ENCODE assay signal across 1 cellular context in the genomic region with DNA sequence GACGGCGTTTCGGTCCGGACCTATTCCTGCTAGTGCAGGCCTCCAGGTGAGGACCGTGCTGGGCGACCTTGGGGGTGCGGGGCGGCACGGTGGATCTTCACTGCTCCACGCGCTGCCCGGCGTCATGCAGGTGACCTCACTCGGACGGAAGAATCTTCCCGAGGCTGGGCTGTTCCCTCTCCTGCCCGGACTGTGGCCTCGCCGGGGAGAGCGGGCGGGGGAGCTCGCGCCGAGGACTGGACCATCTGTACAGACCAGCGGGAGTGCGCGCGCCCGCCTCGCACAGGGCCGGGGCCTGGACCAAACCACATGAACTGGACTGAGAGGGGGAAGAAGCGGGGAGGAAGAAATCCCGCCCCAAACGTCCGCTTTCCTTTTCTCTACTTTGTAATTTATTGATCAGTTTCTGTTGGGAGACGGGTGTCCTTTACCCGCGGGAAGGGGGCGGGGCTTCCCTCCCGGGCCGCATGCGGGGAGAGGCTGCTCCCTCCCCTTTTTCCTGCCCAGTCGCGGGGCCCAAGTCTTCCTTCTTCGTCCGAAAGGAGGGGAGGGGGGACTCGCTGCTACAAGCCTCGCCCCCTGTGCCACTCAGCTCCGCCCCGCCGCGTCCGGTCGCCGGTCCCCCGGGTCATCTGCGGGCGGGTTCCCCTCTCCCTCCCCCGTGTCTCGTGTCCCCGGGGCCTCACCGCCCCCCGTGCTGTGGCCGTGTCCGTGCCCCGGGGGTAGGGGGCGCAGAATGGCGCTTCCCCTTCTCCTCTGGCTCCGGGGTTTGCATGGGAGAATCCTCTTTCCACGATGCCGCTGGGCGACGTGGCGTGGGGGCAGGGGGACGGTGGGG.
TF ChIP-seq lines count a peak whose summit lies in the region.

No MANE protein-coding gene starts in this region.

TF ChIP-seq in HepG2, 621 proteins besides CTCF, POLR2A, EP300 and RAD21 (continued from another document and continues in another):
- TF ChIP-seq, protein P1, sequence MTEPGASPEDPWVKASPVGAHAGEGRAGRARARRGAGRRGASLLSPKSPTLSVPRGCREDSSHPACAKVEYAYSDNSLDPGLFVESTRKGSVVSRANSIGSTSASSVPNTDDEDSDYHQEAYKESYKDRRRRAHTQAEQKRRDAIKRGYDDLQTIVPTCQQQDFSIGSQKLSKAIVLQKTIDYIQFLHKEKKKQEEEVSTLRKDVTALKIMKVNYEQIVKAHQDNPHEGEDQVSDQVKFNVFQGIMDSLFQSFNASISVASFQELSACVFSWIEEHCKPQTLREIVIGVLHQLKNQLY (CRISPR knock-in tag; IDR thresholded peaks at IDR 0.05): no peak
- TF ChIP-seq SCMH1 (CRISPR knock-in tag; IDR thresholded peaks at IDR 0.05; ENCODE audit: borderline replicate concordance): no peak
- no peak for TF ChIP-seq JUND (CRISPR knock-in tag; IDR thresholded peaks at IDR 0.05)
- no peak for TF ChIP-seq ARNT (IDR thresholded peaks at IDR 0.05)
- TF ChIP-seq, protein P2, sequence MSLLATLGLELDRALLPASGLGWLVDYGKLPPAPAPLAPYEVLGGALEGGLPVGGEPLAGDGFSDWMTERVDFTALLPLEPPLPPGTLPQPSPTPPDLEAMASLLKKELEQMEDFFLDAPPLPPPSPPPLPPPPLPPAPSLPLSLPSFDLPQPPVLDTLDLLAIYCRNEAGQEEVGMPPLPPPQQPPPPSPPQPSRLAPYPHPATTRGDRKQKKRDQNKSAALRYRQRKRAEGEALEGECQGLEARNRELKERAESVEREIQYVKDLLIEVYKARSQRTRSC (CRISPR knock-in tag; IDR thresholded peaks at IDR 0.05; ENCODE audit: low read depth): 0 out of 2 replicates have a peak, but pooled peaks have one; percentile 72
- TF ChIP-seq CEBPG (CRISPR knock-in tag; IDR thresholded peaks at IDR 0.05): 0 out of 2 replicates have a peak, but pooled peaks have one; percentile 15
- TF ChIP-seq, protein P3, sequence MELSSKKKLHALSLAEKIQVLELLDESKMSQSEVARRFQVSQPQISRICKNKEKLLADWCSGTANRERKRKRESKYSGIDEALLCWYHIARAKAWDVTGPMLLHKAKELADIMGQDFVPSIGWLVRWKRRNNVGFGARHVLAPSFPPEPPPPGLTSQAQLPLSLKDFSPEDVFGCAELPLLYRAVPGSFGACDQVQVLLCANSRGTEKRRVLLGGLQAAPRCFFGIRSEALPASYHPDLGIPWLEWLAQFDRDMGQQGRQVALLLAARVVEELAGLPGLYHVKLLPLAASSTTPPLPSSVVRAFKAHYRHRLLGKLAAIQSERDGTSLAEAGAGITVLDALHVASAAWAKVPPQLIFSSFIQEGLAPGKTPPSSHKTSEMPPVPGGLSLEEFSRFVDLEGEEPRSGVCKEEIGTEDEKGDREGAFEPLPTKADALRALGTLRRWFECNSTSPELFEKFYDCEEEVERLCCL (CRISPR knock-in tag; IDR thresholded peaks at IDR 0.05; ENCODE audit: borderline replicate concordance): no peak; the same call in 1 of the 2 replicates
- TF ChIP-seq MYC (CRISPR knock-in tag; IDR thresholded peaks at IDR 0.05; ENCODE audit: borderline replicate concordance): peak; percentile 71
- peak; percentile 45; the same call in 1 of the 2 replicates for TF ChIP-seq MED1 (CRISPR knock-in tag; IDR thresholded peaks at IDR 0.05)
- TF ChIP-seq ZKSCAN8 (CRISPR knock-in tag; IDR thresholded peaks at IDR 0.05; ENCODE audit: borderline replicate concordance): no peak
- TF ChIP-seq ZNF496 (CRISPR knock-in tag; IDR thresholded peaks at IDR 0.05; ENCODE audit: insufficient replicate concordance): no peak
- TF ChIP-seq PCBP2 (optimal IDR thresholded peaks at IDR 0.05; ENCODE audit: low read depth, low read length, poor library complexity, severe bottlenecking): no peak
- TF ChIP-seq, protein P4, sequence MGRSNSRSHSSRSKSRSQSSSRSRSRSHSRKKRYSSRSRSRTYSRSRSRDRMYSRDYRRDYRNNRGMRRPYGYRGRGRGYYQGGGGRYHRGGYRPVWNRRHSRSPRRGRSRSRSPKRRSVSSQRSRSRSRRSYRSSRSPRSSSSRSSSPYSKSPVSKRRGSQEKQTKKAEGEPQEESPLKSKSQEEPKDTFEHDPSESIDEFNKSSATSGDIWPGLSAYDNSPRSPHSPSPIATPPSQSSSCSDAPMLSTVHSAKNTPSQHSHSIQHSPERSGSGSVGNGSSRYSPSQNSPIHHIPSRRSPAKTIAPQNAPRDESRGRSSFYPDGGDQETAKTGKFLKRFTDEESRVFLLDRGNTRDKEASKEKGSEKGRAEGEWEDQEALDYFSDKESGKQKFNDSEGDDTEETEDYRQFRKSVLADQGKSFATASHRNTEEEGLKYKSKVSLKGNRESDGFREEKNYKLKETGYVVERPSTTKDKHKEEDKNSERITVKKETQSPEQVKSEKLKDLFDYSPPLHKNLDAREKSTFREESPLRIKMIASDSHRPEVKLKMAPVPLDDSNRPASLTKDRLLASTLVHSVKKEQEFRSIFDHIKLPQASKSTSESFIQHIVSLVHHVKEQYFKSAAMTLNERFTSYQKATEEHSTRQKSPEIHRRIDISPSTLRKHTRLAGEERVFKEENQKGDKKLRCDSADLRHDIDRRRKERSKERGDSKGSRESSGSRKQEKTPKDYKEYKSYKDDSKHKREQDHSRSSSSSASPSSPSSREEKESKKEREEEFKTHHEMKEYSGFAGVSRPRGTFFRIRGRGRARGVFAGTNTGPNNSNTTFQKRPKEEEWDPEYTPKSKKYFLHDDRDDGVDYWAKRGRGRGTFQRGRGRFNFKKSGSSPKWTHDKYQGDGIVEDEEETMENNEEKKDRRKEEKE (IDR thresholded peaks at IDR 0.05): no peak
- TF ChIP-seq, protein P5, sequence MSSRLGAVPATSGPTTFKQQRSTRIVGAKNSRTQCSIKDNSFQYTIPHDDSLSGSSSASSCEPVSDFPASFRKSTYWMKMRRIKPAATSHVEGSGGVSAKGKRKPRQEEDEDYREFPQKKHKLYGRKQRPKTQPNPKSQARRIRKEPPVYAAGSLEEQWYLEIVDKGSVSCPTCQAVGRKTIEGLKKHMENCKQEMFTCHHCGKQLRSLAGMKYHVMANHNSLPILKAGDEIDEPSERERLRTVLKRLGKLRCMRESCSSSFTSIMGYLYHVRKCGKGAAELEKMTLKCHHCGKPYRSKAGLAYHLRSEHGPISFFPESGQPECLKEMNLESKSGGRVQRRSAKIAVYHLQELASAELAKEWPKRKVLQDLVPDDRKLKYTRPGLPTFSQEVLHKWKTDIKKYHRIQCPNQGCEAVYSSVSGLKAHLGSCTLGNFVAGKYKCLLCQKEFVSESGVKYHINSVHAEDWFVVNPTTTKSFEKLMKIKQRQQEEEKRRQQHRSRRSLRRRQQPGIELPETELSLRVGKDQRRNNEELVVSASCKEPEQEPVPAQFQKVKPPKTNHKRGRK (CRISPR knock-in tag; IDR thresholded peaks at IDR 0.05): no peak
- TF ChIP-seq ZFP62 (CRISPR knock-in tag; IDR thresholded peaks at IDR 0.05): no peak
- no peak for TF ChIP-seq SOX6 (IDR thresholded peaks at IDR 0.05)
- peak; percentile 68; the same call in 1 of the 2 replicates for TF ChIP-seq SOX6 (CRISPR knock-in tag; IDR thresholded peaks at IDR 0.05)
- no peak for TF ChIP-seq HMG20B (CRISPR knock-in tag; conservative IDR thresholded peaks at IDR 0.05)
- no peak; the same call in 1 of the 2 replicates for TF ChIP-seq ZNF619 (CRISPR knock-in tag; IDR thresholded peaks at IDR 0.05)
- TF ChIP-seq, protein P6, sequence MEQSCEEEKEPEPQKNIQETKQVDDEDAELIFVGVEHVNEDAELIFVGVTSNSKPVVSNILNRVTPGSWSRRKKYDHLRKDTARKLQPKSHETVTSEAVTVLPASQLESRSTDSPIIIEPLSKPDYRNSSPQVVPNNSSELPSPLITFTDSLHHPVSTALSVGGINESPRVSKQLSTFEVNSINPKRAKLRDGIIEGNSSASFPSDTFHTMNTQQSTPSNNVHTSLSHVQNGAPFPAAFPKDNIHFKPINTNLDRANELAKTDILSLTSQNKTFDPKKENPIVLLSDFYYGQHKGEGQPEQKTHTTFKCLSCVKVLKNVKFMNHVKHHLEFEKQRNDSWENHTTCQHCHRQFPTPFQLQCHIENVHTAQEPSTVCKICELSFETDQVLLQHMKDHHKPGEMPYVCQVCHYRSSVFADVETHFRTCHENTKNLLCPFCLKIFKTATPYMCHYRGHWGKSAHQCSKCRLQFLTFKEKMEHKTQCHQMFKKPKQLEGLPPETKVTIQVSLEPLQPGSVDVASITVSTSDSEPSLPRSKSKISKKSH (CRISPR knock-in tag; IDR thresholded peaks at IDR 0.05; ENCODE audit: borderline replicate concordance): peak; percentile 79; the same call in 1 of the 2 replicates
- TF ChIP-seq, protein P7, sequence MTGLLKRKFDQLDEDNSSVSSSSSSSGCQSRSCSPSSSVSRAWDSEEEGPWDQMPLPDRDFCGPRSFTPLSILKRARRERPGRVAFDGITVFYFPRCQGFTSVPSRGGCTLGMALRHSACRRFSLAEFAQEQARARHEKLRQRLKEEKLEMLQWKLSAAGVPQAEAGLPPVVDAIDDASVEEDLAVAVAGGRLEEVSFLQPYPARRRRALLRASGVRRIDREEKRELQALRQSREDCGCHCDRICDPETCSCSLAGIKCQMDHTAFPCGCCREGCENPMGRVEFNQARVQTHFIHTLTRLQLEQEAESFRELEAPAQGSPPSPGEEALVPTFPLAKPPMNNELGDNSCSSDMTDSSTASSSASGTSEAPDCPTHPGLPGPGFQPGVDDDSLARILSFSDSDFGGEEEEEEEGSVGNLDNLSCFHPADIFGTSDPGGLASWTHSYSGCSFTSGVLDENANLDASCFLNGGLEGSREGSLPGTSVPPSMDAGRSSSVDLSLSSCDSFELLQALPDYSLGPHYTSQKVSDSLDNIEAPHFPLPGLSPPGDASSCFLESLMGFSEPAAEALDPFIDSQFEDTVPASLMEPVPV (CRISPR knock-in tag; IDR thresholded peaks at IDR 0.05): 0 out of 2 replicates have a peak, but pooled peaks have one; percentile 50
- TF ChIP-seq NR2F1 (CRISPR knock-in tag; IDR thresholded peaks at IDR 0.05): no peak
- peak; percentile 87 for TF ChIP-seq ZNF607 (CRISPR knock-in tag; IDR thresholded peaks at IDR 0.05; ENCODE audit: borderline replicate concordance)
- no peak for TF ChIP-seq ELF1 (CRISPR knock-in tag; IDR thresholded peaks at IDR 0.05)
- TF ChIP-seq, protein P8, sequence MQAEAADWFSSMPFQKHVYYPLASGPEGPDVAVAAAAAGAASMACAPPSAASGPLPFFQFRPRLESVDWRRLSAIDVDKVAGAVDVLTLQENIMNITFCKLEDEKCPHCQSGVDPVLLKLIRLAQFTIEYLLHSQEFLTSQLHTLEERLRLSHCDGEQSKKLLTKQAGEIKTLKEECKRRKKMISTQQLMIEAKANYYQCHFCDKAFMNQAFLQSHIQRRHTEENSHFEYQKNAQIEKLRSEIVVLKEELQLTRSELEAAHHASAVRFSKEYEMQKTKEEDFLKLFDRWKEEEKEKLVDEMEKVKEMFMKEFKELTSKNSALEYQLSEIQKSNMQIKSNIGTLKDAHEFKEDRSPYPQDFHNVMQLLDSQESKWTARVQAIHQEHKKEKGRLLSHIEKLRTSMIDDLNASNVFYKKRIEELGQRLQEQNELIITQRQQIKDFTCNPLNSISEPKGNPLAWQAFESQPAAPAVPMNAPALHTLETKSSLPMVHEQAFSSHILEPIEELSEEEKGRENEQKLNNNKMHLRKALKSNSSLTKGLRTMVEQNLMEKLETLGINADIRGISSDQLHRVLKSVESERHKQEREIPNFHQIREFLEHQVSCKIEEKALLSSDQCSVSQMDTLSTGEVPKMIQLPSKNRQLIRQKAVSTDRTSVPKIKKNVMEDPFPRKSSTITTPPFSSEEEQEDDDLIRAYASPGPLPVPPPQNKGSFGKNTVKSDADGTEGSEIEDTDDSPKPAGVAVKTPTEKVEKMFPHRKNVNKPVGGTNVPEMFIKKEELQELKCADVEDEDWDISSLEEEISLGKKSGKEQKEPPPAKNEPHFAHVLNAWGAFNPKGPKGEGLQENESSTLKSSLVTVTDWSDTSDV (CRISPR knock-in tag; IDR thresholded peaks at IDR 0.05): no peak; the same call in 1 of the 2 replicates
- peak; percentile 98 for TF ChIP-seq ZNF891 (CRISPR knock-in tag; IDR thresholded peaks at IDR 0.05)
- no peak for TF ChIP-seq SNAPC2 (CRISPR knock-in tag; IDR thresholded peaks at IDR 0.05)
- TF ChIP-seq SMC3 (IDR thresholded peaks at IDR 0.05; ENCODE audit: low read length): no peak
- no peak for TF ChIP-seq POGZ (CRISPR knock-in tag; IDR thresholded peaks at IDR 0.05)
- TF ChIP-seq HIVEP1 (CRISPR knock-in tag; IDR thresholded peaks at IDR 0.05): peak; percentile 52
- peak; percentile 74 for TF ChIP-seq ZMYM4 (CRISPR knock-in tag; IDR thresholded peaks at IDR 0.05)
- no peak for TF ChIP-seq ZBTB20 (CRISPR knock-in tag; IDR thresholded peaks at IDR 0.05; ENCODE audit: borderline replicate concordance, low read depth)
- no peak for TF ChIP-seq ZNF777 (CRISPR knock-in tag; IDR thresholded peaks at IDR 0.05)
- 0 out of 2 replicates have a peak, but pooled peaks have one; percentile 27 for TF ChIP-seq ZNF546 (CRISPR knock-in tag; conservative IDR thresholded peaks at IDR 0.05)
- TF ChIP-seq ZNF30 (CRISPR knock-in tag; IDR thresholded peaks at IDR 0.05): no peak
- 0 out of 2 replicates have a peak, but pooled peaks have one; percentile 14 for TF ChIP-seq ZFP41 (CRISPR knock-in tag; IDR thresholded peaks at IDR 0.05; ENCODE audit: borderline replicate concordance)
- no peak for TF ChIP-seq ZNF230 (CRISPR knock-in tag; IDR thresholded peaks at IDR 0.05)
- 0 out of 2 replicates have a peak, but pooled peaks have one; percentile 36 for TF ChIP-seq ZNF33B (CRISPR knock-in tag; IDR thresholded peaks at IDR 0.05)
- TF ChIP-seq RBM39 (IDR thresholded peaks at IDR 0.05; ENCODE audit: low read depth, low read length, poor library complexity, severe bottlenecking): peak; percentile 32
- no peak for TF ChIP-seq ZNF839 (CRISPR knock-in tag; IDR thresholded peaks at IDR 0.05; ENCODE audit: borderline replicate concordance)
- TF ChIP-seq, protein P9, sequence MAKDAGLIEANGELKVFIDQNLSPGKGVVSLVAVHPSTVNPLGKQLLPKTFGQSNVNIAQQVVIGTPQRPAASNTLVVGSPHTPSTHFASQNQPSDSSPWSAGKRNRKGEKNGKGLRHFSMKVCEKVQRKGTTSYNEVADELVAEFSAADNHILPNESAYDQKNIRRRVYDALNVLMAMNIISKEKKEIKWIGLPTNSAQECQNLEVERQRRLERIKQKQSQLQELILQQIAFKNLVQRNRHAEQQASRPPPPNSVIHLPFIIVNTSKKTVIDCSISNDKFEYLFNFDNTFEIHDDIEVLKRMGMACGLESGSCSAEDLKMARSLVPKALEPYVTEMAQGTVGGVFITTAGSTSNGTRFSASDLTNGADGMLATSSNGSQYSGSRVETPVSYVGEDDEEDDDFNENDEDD (CRISPR knock-in tag; IDR thresholded peaks at IDR 0.05; ENCODE audit: borderline replicate concordance): peak; percentile 50; the same call in 1 of the 2 replicates
- TF ChIP-seq ZFAT (CRISPR knock-in tag; conservative IDR thresholded peaks at IDR 0.05): no peak
- no peak; the same call in 1 of the 2 replicates for TF ChIP-seq RARA (CRISPR knock-in tag; IDR thresholded peaks at IDR 0.05)
- no peak for TF ChIP-seq ZNF12 (CRISPR knock-in tag; IDR thresholded peaks at IDR 0.05)
- TF ChIP-seq SALL1 (CRISPR knock-in tag; IDR thresholded peaks at IDR 0.05): peak; percentile 68
- TF ChIP-seq PHF21A (CRISPR knock-in tag; IDR thresholded peaks at IDR 0.05): peak; percentile 82
- TF ChIP-seq EED (CRISPR knock-in tag; IDR thresholded peaks at IDR 0.05): no peak; the same call in 1 of the 2 replicates
